In the genomic region with DNA sequence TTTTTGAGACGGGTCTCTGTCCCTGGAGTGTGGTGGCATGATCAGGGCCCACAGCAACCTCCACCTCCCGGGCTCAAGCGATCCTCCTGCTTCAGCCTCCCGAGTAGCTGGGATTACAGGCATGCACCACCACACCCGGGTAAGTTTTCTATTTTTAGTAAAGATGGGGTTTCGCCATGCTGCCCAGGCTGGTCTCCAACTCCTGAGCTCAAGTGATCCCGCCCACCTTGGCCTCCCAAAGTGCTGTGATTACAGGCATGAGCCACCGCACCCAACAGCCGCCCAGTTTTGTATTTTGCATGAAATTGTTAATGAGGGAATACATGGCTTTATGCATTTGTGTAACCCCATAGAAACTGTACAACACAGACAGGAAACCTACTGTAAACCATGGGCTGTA, we compare ENCODE assay signal across 1 cellular context.
TF ChIP-seq lines count a peak whose summit lies in the region.

No MANE protein-coding gene starts in this region.

TF ChIP-seq in K562, 482 proteins besides CTCF, POLR2A, EP300 and RAD21:
- TF ChIP-seq HDAC3 (IDR thresholded peaks at IDR 0.05; ENCODE audit: borderline replicate concordance, partially characterized antibody), result no peak
- TF ChIP-seq, protein P1, sequence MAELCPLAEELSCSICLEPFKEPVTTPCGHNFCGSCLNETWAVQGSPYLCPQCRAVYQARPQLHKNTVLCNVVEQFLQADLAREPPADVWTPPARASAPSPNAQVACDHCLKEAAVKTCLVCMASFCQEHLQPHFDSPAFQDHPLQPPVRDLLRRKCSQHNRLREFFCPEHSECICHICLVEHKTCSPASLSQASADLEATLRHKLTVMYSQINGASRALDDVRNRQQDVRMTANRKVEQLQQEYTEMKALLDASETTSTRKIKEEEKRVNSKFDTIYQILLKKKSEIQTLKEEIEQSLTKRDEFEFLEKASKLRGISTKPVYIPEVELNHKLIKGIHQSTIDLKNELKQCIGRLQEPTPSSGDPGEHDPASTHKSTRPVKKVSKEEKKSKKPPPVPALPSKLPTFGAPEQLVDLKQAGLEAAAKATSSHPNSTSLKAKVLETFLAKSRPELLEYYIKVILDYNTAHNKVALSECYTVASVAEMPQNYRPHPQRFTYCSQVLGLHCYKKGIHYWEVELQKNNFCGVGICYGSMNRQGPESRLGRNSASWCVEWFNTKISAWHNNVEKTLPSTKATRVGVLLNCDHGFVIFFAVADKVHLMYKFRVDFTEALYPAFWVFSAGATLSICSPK (IDR thresholded peaks at IDR 0.05; ENCODE audit: borderline replicate concordance), result no peak
